In the genomic region with DNA sequence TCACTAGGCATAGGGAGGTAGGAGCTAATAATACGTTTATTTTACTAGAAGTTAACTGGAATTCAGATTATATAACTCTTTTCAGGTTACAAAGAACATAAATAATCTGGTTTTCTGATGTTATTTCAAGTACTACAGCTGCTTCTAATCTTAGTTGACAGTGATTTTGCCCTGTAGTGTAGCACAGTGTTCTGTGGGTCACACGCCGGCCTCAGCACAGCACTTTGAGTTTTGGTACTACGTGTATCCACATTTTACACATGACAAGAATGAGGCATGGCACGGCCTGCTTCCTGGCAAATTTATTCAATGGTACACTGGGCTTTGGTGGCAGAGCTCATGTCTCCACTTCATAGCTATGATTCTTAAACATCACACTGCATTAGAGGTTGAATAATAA, we compare ENCODE assay signal across 1 cellular context.
TF ChIP-seq lines count a peak whose summit lies in the region.

No MANE protein-coding gene starts in this region.

TF ChIP-seq in IMR-90, 13 proteins besides CTCF, POLR2A, EP300 and RAD21 (continued from another document):
- TF ChIP-seq, protein P1, sequence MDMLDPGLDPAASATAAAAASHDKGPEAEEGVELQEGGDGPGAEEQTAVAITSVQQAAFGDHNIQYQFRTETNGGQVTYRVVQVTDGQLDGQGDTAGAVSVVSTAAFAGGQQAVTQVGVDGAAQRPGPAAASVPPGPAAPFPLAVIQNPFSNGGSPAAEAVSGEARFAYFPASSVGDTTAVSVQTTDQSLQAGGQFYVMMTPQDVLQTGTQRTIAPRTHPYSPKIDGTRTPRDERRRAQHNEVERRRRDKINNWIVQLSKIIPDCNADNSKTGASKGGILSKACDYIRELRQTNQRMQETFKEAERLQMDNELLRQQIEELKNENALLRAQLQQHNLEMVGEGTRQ (IDR thresholded peaks at IDR 0.05; ENCODE audit: low read depth, low read length), result no peak
